ENCODE assay signal across 1 cellular context in the genomic region with DNA sequence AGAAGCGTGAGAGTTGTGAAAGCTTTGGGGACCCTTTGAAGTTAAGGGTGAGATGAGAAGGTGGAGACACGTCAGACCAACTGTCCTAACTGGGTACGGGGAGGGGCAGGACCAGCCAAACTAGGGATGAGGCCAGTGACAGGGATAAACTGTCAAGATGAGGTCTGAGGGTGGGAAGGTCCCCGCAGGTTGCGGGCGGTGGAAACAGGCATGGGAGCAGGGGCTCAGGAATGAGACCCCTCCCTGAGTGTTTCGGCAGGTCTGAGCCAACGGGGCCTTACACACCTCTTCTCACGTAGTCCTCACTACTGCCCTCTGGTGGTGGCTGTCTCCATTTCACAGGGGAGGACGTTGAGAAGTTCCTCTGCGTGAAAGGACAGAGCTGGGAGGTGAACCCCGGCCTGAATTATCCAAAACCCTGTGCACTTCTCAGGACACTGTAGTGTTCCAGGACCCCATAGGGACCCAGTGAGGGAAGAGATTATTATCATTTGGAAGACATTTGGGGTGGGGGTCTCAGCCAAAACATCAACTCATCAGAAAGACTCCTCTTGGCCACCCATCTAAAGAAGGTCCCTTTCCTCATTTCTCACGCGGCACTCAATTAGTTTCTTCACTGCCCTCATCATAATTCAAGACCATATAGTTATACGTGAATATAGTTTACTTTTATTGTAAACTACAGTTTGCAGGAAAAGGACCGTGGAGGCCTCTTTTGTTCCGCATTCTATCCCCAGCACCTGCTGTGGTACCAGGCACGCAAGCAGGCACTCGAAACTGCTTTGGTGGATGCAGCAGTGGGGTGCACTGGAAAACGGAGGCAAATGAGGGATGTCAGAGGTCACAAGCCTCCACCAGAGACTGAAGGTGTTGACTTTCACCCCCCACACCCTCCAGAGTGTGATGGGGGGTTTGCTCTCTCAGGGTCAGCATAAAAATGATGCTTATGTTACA.
TF ChIP-seq lines count a peak whose summit lies in the region.

No MANE protein-coding gene starts in this region.

TF ChIP-seq in H1, 55 proteins besides CTCF, POLR2A, EP300 and RAD21:
- 0 out of 2 replicates have a peak, but pooled peaks have one; percentile 17 for TF ChIP-seq TEAD4 (IDR thresholded peaks at IDR 0.05; ENCODE audit: low read depth, low read length)
- TF ChIP-seq, protein P1, sequence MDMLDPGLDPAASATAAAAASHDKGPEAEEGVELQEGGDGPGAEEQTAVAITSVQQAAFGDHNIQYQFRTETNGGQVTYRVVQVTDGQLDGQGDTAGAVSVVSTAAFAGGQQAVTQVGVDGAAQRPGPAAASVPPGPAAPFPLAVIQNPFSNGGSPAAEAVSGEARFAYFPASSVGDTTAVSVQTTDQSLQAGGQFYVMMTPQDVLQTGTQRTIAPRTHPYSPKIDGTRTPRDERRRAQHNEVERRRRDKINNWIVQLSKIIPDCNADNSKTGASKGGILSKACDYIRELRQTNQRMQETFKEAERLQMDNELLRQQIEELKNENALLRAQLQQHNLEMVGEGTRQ (IDR thresholded peaks at IDR 0.05; ENCODE audit: low read length) = no peak
